In the genomic region with DNA sequence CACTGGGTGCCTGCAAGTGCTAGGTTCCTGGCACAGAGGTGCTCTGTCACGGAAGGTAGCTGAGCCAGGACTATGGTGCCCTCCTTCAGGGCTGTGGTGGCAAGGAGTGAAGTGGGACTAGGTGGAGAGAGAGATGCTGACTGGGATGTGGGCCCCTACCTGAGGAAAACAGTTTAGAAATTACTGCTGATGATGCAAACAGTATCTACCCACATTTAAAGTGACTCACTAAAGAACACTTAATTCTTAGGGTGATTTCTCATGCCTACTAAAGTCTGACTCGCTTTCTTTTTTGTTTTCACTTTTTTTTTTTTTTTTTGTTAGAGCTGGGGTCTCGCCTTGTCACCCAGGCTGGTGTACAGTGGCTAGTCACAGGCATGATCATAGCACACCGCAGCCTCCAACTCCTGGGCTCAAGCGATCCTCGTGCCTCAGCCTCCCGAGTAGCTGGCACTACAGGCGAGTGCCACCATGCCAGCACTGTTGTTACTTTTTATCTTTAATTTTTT, we compare ENCODE assay signal across 18 cellular contexts. TPM values are rescaled to one million over a fixed set of nuclear protein-coding genes. Genes with fewer than 3 reads are reported as not detected.
DNase-seq lines count a peak whose midpoint lies in the region; ATAC-seq and TF ChIP-seq lines count a peak whose summit lies in the region.
"Had no signal": no experiment of that assay in that cellular context is flagged by ENCODE, and none has a peak within 500 bp of the region (broad histone marks: within the 10 kb centered on the region; RNA-seq: fewer than 3 reads in every experiment).

No MANE protein-coding gene starts in this region.

- no peaks in the 10 kb centered on the region for H3K27me3 ChIP-seq in PC-9 (ENCODE audit: insufficient read depth, low read depth)
- H3K27me3 ChIP-seq: Peyer's patch had no signal

- H3K4me1 ChIP-seq in HEK293 (ENCODE audit: control insufficient read depth, insufficient read depth, low read length) (no peaks in the 10 kb centered on the region), PC-9 (replicated peaks; ENCODE audit: insufficient read depth) (peaks cover 46% of the 10 kb centered on the region)
- H3K4me1 ChIP-seq: Peyer's patch had no signal

- TF ChIP-seq CTCF in HEK293 (tag by site-specific recombination; IDR thresholded peaks at IDR 0.05) (no peak), PC-9 (conservative IDR thresholded peaks at IDR 0.05) (no peak)

- no peak overlapping the region for H2AFZ ChIP-seq in PC-9

- peaks cover 15% of the 10 kb centered on the region for H3K27me3 Mint-ChIP-seq in activated CD4-positive, alpha-beta memory T cell treated with anti-CD3 and anti-CD28 coated beads, Interleukin-2, amount 10 ng/mL, durations not matched to agents 7 days and 5 days

- peaks cover 23% of the 10 kb centered on the region for H3F3A ChIP-seq in PC-9 (ENCODE audit: insufficient read depth, low read depth)

- H3K27ac ChIP-seq in HEK293 (ENCODE audit: extremely low read depth, low read depth, low read length) (no peak overlapping the region), PC-9 (no peak overlapping the region), epithelial cell of prostate (peak overlapping the region; percentile 95)
- H3K27ac ChIP-seq: Peyer's patch had no signal

- POLR2A ChIA-PET in HEK293 (lab: Yijun Ruan, JAX), result interaction anchor here (0.6 to 1.6 kb wide), 2 partner anchors 41 to 52 kb away, joined by 3 read pairs; no protein-coding TSS in a partner anchor
- POLR2A ChIA-PET in PC-9 (lab: Charles Lee; ENCODE audit: unreplicated experiment), result interaction anchor here (0.5 to 0.7 kb wide), 2 partner anchors 41 to 68 kb away, joined by 3 to 4 read pairs; no protein-coding TSS in a partner anchor
- POLR2A ChIA-PET in activated CD4-positive, alpha-beta memory T cell treated with anti-CD3 and anti-CD28 coated beads, Interleukin-2, amount 10 ng/mL, durations not matched to agents 7 days and 5 days (lab: Charles Lee), result no interaction called here

- no peak overlapping the region for H3K27ac Mint-ChIP-seq in activated CD4-positive, alpha-beta memory T cell treated with anti-CD3 and anti-CD28 coated beads, Interleukin-2, amount 10 ng/mL, durations not matched to agents 7 days and 5 days
- H3K27ac Mint-ChIP-seq: HFFc6 had no signal

- H3K4me1 Mint-ChIP-seq in activated CD4-positive, alpha-beta memory T cell treated with anti-CD3 and anti-CD28 coated beads, Interleukin-2, amount 10 ng/mL, durations not matched to agents 7 days and 5 days, result no peaks in the 10 kb centered on the region

- no peaks in the 10 kb centered on the region for H3K9me3 ChIP-seq in HEK293 (ENCODE audit: control insufficient read depth, insufficient read depth, low read depth, low read length)
- no peaks in the 10 kb centered on the region for H3K9me3 ChIP-seq in PC-9 (ENCODE audit: insufficient read depth, low read depth)
- H3K9me3 ChIP-seq: Peyer's patch had no signal

- DNase-seq in PC-9 (no peak), epithelial cell of prostate (ENCODE audit: low read depth, low spot score) (no peak), renal cortical epithelial cell (ENCODE audit: low read depth) (peak; percentile 34)
- no peak for DNase-seq in activated CD4-positive, alpha-beta memory T cell treated with anti-CD3 and anti-CD28 coated beads, Interleukin-2, amount 10 ng/mL, durations not matched to agents 7 days and 5 days
- DNase-seq in stimulated activated CD4-positive, alpha-beta T cell treated with anti-CD3 and anti-CD28 coated beads, Interleukin-15, amount 100 ng/mL, for 24 hours, result no peak
- DNase-seq: COR-L47, DMS153, HFFc6, Kasumi-1, NCI-H1105, NCI-H1694 treated with DMSO at 0.1 percent for 48 hours, NCI-H2107, NCI-H226, NCI-H524 treated with DMSO at 0.1 percent for 48 hours, Peyer's patch, SHP77 treated with DMSO at 0.1 percent for 48 hours had no signal

- H3K4me3 Mint-ChIP-seq in activated CD4-positive, alpha-beta memory T cell treated with anti-CD3 and anti-CD28 coated beads, Interleukin-2, amount 10 ng/mL, durations not matched to agents 7 days and 5 days, result no peak overlapping the region
- H3K4me3 Mint-ChIP-seq: HFFc6 had no signal

- H3K4me3 ChIP-seq in HEK293 (ENCODE audit: low read depth, low read length) (no peak overlapping the region), PC-9 (no peak overlapping the region)
- H3K4me3 ChIP-seq: Peyer's patch had no signal

- CTCF ChIA-PET in HEK293 (lab: Yijun Ruan, JAX), result interaction anchor here (0.6 to 1.6 kb wide), 4 partner anchors 11 to 89 kb away, joined by 3 to 6 read pairs (median 4); no protein-coding TSS in a partner anchor
- CTCF ChIA-PET in PC-9 (lab: Charles Lee), result interaction anchor here (0.6 to 1.7 kb wide), 2 partner anchors 25 to 735 kb away, joined by 3 to 4 read pairs; no protein-coding TSS in a partner anchor
- CTCF ChIA-PET in activated CD4-positive, alpha-beta memory T cell treated with anti-CD3 and anti-CD28 coated beads, Interleukin-2, amount 10 ng/mL, durations not matched to agents 7 days and 5 days (lab: Charles Lee), result no interaction called here

- H3K9me2 ChIP-seq in PC-9 (ENCODE audit: insufficient read depth), result no peaks in the 10 kb centered on the region

- H3K4me2 ChIP-seq in PC-9, result 0 out of 2 replicates have a peak overlapping the region, but pooled peaks have one; percentile 10

- no TSS peak for BruUV-seq in PC-9 (replicated peaks; lab: Mats Ljungman, UMichigan)

- no peaks in the 10 kb centered on the region for H3K9me3 Mint-ChIP-seq in activated CD4-positive, alpha-beta memory T cell treated with anti-CD3 and anti-CD28 coated beads, Interleukin-2, amount 10 ng/mL, durations not matched to agents 7 days and 5 days
- H3K9me3 Mint-ChIP-seq: HFFc6 had no signal

- no peak for ATAC-seq in HG03097 (IDR thresholded peaks at IDR 0.05; ENCODE audit: low FRiP score, unreplicated experiment)

- H3K79me2 ChIP-seq in PC-9 (ENCODE audit: low read depth), result peaks cover 11% of the 10 kb centered on the region; the same call in 1 of the 2 replicates

- H3K36me3 ChIP-seq in HEK293 (ENCODE audit: control insufficient read depth in 2 of 2, insufficient read depth in 1 of 2, low read length in 2 of 2) (no peaks in the 10 kb centered on the region), PC-9 (ENCODE audit: low read depth) (no peaks in the 10 kb centered on the region)
- H3K36me3 ChIP-seq: Peyer's patch had no signal

- no peaks in the 10 kb centered on the region for H3K36me3 Mint-ChIP-seq in activated CD4-positive, alpha-beta memory T cell treated with anti-CD3 and anti-CD28 coated beads, Interleukin-2, amount 10 ng/mL, durations not matched to agents 7 days and 5 days (ENCODE audit: low read depth)

- no peaks in the 10 kb centered on the region for H4K20me1 ChIP-seq in PC-9 (ENCODE audit: insufficient read depth)

- intact Hi-C loops in PC-9 (cut with micrococcal nuclease; ENCODE audit: unreplicated experiment), result no loop called here

TF ChIP-seq in HEK293, 187 proteins besides CTCF, POLR2A, EP300 and RAD21:
- TF ChIP-seq KLF7 (tag by site-specific recombination; IDR thresholded peaks at IDR 0.05; ENCODE audit: borderline replicate concordance) (no peak), ZNF426 (tag by site-specific recombination; IDR thresholded peaks at IDR 0.05) (no peak), PRDM1 (tag by site-specific recombination; IDR thresholded peaks at IDR 0.05) (peak; percentile 55), ZNF792 (tag by site-specific recombination; IDR thresholded peaks at IDR 0.05) (no peak), ZBTB20 (tag by site-specific recombination; IDR thresholded peaks at IDR 0.05) (no peak), ZNF707 (tag by site-specific recombination; IDR thresholded peaks at IDR 0.05) (no peak)
- TF ChIP-seq, protein P1, sequence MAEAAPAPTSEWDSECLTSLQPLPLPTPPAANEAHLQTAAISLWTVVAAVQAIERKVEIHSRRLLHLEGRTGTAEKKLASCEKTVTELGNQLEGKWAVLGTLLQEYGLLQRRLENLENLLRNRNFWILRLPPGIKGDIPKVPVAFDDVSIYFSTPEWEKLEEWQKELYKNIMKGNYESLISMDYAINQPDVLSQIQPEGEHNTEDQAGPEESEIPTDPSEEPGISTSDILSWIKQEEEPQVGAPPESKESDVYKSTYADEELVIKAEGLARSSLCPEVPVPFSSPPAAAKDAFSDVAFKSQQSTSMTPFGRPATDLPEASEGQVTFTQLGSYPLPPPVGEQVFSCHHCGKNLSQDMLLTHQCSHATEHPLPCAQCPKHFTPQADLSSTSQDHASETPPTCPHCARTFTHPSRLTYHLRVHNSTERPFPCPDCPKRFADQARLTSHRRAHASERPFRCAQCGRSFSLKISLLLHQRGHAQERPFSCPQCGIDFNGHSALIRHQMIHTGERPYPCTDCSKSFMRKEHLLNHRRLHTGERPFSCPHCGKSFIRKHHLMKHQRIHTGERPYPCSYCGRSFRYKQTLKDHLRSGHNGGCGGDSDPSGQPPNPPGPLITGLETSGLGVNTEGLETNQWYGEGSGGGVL (tag by site-specific recombination; IDR thresholded peaks at IDR 0.05), result no peak

RNA-seq across cellular contexts. Expression of gene ZNF185, which starts 3.1 kb away (rescaled TPM):
- total RNA-seq in PC-9 (2021) (40.6 and 42.8 TPM in 2 replicates), renal cortical epithelial cell (45.3 and 63.4 TPM in 2 replicates)
- total RNA-seq in activated CD4-positive, alpha-beta memory T cell treated with anti-CD3 and anti-CD28 coated beads, Interleukin-2, amount 10 ng/mL, durations not matched to agents 7 days and 5 days, result under 1 TPM; 0.75 to 0.88 TPM

Comparison
In these comparisons a context has a peak if more than half of its experiments do, and no peak if none do; other contexts are left out.
1. RNA of gene ZNF185, which starts 3.1 kb away (total RNA-seq): 45.3 to 63.4 TPM in renal cortical epithelial cell and 40.6 to 42.8 TPM in PC-9; 0.75 to 0.88 TPM in activated CD4-positive, alpha-beta memory T cell treated with anti-CD3 and anti-CD28 coated beads, Interleukin-2, amount 10 ng/mL, durations not matched to agents 7 days and 5 days; every median in the first group is over 10 times any median in the second.